Comparison of ENCODE assay signal across 13 cellular contexts in genomic region chr2:75707901-75708300, GRCh38. TPM values are rescaled to one million over a fixed set of nuclear protein-coding genes. Genes with fewer than 3 reads are reported as not detected.
DNase-seq lines count a peak whose midpoint lies in the region; ATAC-seq and TF ChIP-seq lines count a peak whose summit lies in the region.
"Had no signal": no experiment of that assay in that cellular context is flagged by ENCODE, and none has a peak within 500 bp of the region (broad histone marks: within the 10 kb centered on the region; RNA-seq: fewer than 3 reads in every experiment).

No MANE protein-coding gene starts in this region.

- no peaks in the 10 kb centered on the region for H3K9me3 Mint-ChIP-seq in activated T-cell treated with anti-CD3 and anti-CD28 coated beads, Interleukin-2, amount 50 U/mL, for 24 hours

- DNase-seq in activated T-cell treated with anti-CD3 and anti-CD28 coated beads, Interleukin-2, amount 50 U/mL, for 24 hours: no peak
- no peak for DNase-seq in activated T-cell treated with anti-CD3 and anti-CD28 coated beads, Interleukin-2, amount 50 U/mL, for 48 hours
- DNase-seq in mammary epithelial cell (no peak), psoas muscle (no peak), aorta (no peak)
- no peak for DNase-seq in activated effector memory CD4-positive, alpha-beta T cell treated with anti-CD3 and anti-CD28 coated beads, Interleukin-2, amount 50 U/mL, for 16 hours
- DNase-seq: effector CD4-positive, alpha-beta T cell; mesendoderm; NCI-H2227 treated with DMSO at 0.1 percent for 48 hours had no signal

- TF ChIP-seq CTCF in KMS-11 (conservative IDR thresholded peaks at IDR 0.05; ENCODE audit: low read depth, low read length): no peak
- no peak for TF ChIP-seq CTCF in mammary epithelial cell (conservative IDR thresholded peaks at IDR 0.05 in 1 of 2, IDR thresholded peaks at IDR 0.05 in 1 of 2; ENCODE audit: extremely low read depth in 1 of 2, insufficient read depth in 1 of 2, low read depth in 1 of 2, low read length in 2 of 2)
- no peak for TF ChIP-seq CTCF in psoas muscle (IDR thresholded peaks at IDR 0.05)

- in situ Hi-C loops in mammary epithelial cell (cut with MboI; ENCODE audit: low sequenced_read_pairs in 2 of 2): no loop called here

- H3K4me2 ChIP-seq in KMS-11 (peak overlapping the region; percentile 93; the same call in 1 of the 2 replicates), mammary epithelial cell (ENCODE audit: insufficient read depth, low read depth, low read length) (no peak overlapping the region)

- peak overlapping the region; percentile 55 for H3K27ac Mint-ChIP-seq in activated T-cell treated with anti-CD3 and anti-CD28 coated beads, Interleukin-2, amount 50 U/mL, for 24 hours

- no peaks in the 10 kb centered on the region for H3K27me3 Mint-ChIP-seq in activated T-cell treated with anti-CD3 and anti-CD28 coated beads, Interleukin-2, amount 50 U/mL, for 24 hours

- intact Hi-C loops in mammary epithelial cell (cut with micrococcal nuclease) (no loop called here), psoas muscle (cut with DNase I) (loop anchor here (5.0 to 10.0 kb wide), 2 partner anchors 53 to 61 kb away; partner anchors contain the start of gene MRPL19 (in 1 of the 2)), aorta (cut with DNase I) (no loop called here)

- H3K27me3 ChIP-seq in KMS-11 (ENCODE audit: insufficient read depth, low read depth): no peaks in the 10 kb centered on the region
- no peaks in the 10 kb centered on the region for H3K27me3 ChIP-seq in mammary epithelial cell (ENCODE audit: insufficient read depth, low read length)
- H3K27me3 ChIP-seq in psoas muscle (ENCODE audit: insufficient read depth in 3 of 3, low read length in 2 of 3): no peaks in the 10 kb centered on the region
- no peaks in the 10 kb centered on the region for H3K27me3 ChIP-seq in aorta (ENCODE audit: control insufficient read depth in 1 of 2, insufficient read depth in 2 of 2, low read length in 1 of 2)
- H3K27me3 ChIP-seq: suprapubic skin had no signal

- ATAC-seq in psoas muscle: no peak
- no peak for ATAC-seq in aorta (ENCODE audit: low FRiP score)
- no peak for ATAC-seq in HG03025 (IDR thresholded peaks at IDR 0.05; ENCODE audit: low FRiP score, unreplicated experiment)

- H3K4me1 ChIP-seq in KMS-11 (ENCODE audit: low read depth, poor library complexity, severe bottlenecking) (peaks cover 43% of the 10 kb centered on the region), mammary epithelial cell (ENCODE audit: insufficient read depth, low read length) (peaks cover 8% of the 10 kb centered on the region), psoas muscle (peaks cover 19% of the 10 kb centered on the region), aorta (ENCODE audit: control insufficient read depth in 1 of 2, insufficient read depth in 2 of 2, low read length in 2 of 2) (peaks cover 0 to 2% of the 10 kb centered on the region in 2 donors)
- H3K4me1 ChIP-seq: parathyroid adenoma had no signal

- peaks cover 32% of the 10 kb centered on the region; the same call in 1 of the 2 replicates for H3K79me2 ChIP-seq in KMS-11 (ENCODE audit: insufficient read depth, low read depth)
- H3K79me2 ChIP-seq in mammary epithelial cell (ENCODE audit: insufficient read depth, low read length): peaks cover 16% of the 10 kb centered on the region
- H3K79me2 ChIP-seq: parathyroid adenoma had no signal

- H3K4me3 ChIP-seq in KMS-11 (IDR thresholded peaks at IDR 0.05; ENCODE audit: insufficient read depth, low read depth, low read length) (no peak overlapping the region), mammary epithelial cell (replicated peaks in 1 of 3; ENCODE audit: insufficient read depth in 1 of 3, low read depth in 2 of 3, low read length in 3 of 3) (no peak overlapping the region), psoas muscle (peak overlapping the region; percentile 85), aorta (ENCODE audit: low read length in 2 of 2) (no peak overlapping the region)
- H3K4me3 ChIP-seq: suprapubic skin had no signal

- BruUV-seq in mammary epithelial cell (replicated peaks; lab: Mats Ljungman, UMichigan): no TSS peak

- peaks cover 66% of the 10 kb centered on the region for H3K36me3 Mint-ChIP-seq in activated T-cell treated with anti-CD3 and anti-CD28 coated beads, Interleukin-2, amount 50 U/mL, for 24 hours (ENCODE audit: low read depth)

- 82% methylated on average over 3 of the region's 3 CpGs for WGBS in mammary epithelial cell (ENCODE audit: low coverage, missing lambda C conversion rate)
- 57 to 72% (median 58%) methylated on average over 3 of the region's 3 CpGs for WGBS in psoas muscle, 3 donors
- 75% methylated on average over 3 of the region's 3 CpGs for WGBS in aorta, 2 donors

- H4K20me1 ChIP-seq in KMS-11 (ENCODE audit: insufficient read depth): no peaks in the 10 kb centered on the region
- H4K20me1 ChIP-seq in mammary epithelial cell (ENCODE audit: insufficient read depth, low read length): no peaks in the 10 kb centered on the region

- H3K27ac ChIP-seq in KMS-11 (no peak overlapping the region), mammary epithelial cell (ENCODE audit: insufficient read depth, low read depth, low read length) (no peak overlapping the region), psoas muscle (no peak overlapping the region), aorta (ENCODE audit: low read depth in 1 of 2, low read length in 2 of 2) (no peak overlapping the region)
- H3K27ac ChIP-seq: parathyroid adenoma, suprapubic skin had no signal

- peaks cover 33% of the 10 kb centered on the region for H3K4me1 Mint-ChIP-seq in activated T-cell treated with anti-CD3 and anti-CD28 coated beads, Interleukin-2, amount 50 U/mL, for 24 hours (ENCODE audit: low read depth)

- H3K4me3 Mint-ChIP-seq in activated T-cell treated with anti-CD3 and anti-CD28 coated beads, Interleukin-2, amount 50 U/mL, for 24 hours: peak overlapping the region; percentile 60

- no peak overlapping the region for H2AFZ ChIP-seq in KMS-11 (ENCODE audit: low read depth)
- H2AFZ ChIP-seq in mammary epithelial cell (ENCODE audit: low read depth, low read length): no peak overlapping the region
- H2AFZ ChIP-seq: parathyroid adenoma had no signal

- H3K9ac ChIP-seq in KMS-11: no peak overlapping the region
- peak overlapping the region; percentile 4 for H3K9ac ChIP-seq in mammary epithelial cell (ENCODE audit: insufficient read depth, low read length)
- H3K9ac ChIP-seq: parathyroid adenoma had no signal

- H3K9me3 ChIP-seq in mammary epithelial cell (replicated peaks; ENCODE audit: insufficient read depth, low read length) (no peaks in the 10 kb centered on the region), psoas muscle (no peaks in the 10 kb centered on the region), aorta (ENCODE audit: control insufficient read depth, low read length) (no peaks in the 10 kb centered on the region)
- H3K9me3 ChIP-seq: suprapubic skin had no signal

- H3K36me3 ChIP-seq in KMS-11 (ENCODE audit: insufficient read depth) (no peaks in the 10 kb centered on the region; the same call in 1 of the 2 replicates), mammary epithelial cell (ENCODE audit: insufficient read depth, low read length) (no peaks in the 10 kb centered on the region), psoas muscle (ENCODE audit: insufficient read depth in 1 of 2, low read depth in 1 of 2) (peaks cover 4 to 40% of the 10 kb centered on the region in 2 donors), aorta (ENCODE audit: control insufficient read depth in 1 of 2, insufficient read depth in 2 of 2, low read length in 1 of 2) (peaks cover 0 to 4% of the 10 kb centered on the region in 2 donors)

- CTCF ChIA-PET in mammary epithelial cell (lab: Charles Lee; ENCODE audit: low non-redundant PET): interaction anchor here (0.6 kb wide), 1 partner anchor 76 kb away, joined by 3 read pairs; no protein-coding TSS in a partner anchor

- dilution Hi-C loops in mammary epithelial cell (cut with HindIII; ENCODE audit: low sequenced_read_pairs): no loop called here

RNA-seq across cellular contexts. Expression of gene GCFC2, which starts 2.8 kb away (rescaled TPM):
- total RNA-seq in mammary epithelial cell (10 to 100 TPM; 12.5 to 16.7 TPM), psoas muscle (10 to 100 TPM; 13.2 to 31.5 (median 25.3) TPM), aorta (10 to 100 TPM; 19.4 to 22.8 TPM)
- polyA plus RNA-seq in mammary epithelial cell (6.0 TPM), psoas muscle (10 to 100 TPM; 14.2 to 20.2 (median 17.7) TPM), aorta (10 to 100 TPM; 16.8 to 25.9 TPM)
- 0.67 TPM for polyA minus RNA-seq in mammary epithelial cell

Comparison
In these comparisons a context has a peak if more than half of its experiments do, and no peak if none do; other contexts are left out.
1. intact Hi-C loops: an anchor here in psoas muscle (5.0 to 10.0 kb wide); none called in mammary epithelial cell and aorta.